In genomic region chrX:150940844-150941495, GRCh38 we compare ENCODE assay signal across 15 cellular contexts. TPM values are rescaled to one million over a fixed set of nuclear protein-coding genes. Genes with fewer than 3 reads are reported as not detected.
DNase-seq lines count a peak whose midpoint lies in the region; ATAC-seq and TF ChIP-seq lines count a peak whose summit lies in the region.
"Had no signal": no experiment of that assay in that cellular context is flagged by ENCODE, and none has a peak within 500 bp of the region (broad histone marks: within the 10 kb centered on the region; RNA-seq: fewer than 3 reads in every experiment).

No MANE protein-coding gene starts in this region.

- no peak for TF ChIP-seq CTCF in heart right ventricle (IDR thresholded peaks at IDR 0.05)

- no peak overlapping the region for H3K4me3 ChIP-seq in heart right ventricle
- H3K4me3 ChIP-seq: GM12878, HAP-1, PC-9 had no signal

- H3K9me3 Mint-ChIP-seq in stimulated activated naive CD8-positive, alpha-beta T cell treated with anti-CD3 and anti-CD28 coated beads, Interleukin-15, amount 100 ng/mL, for 72 hours = peaks cover 0 to 7% of the 10 kb centered on the region in 2 donors
- H3K9me3 Mint-ChIP-seq: CD8-positive, alpha-beta T cell had no signal

- DNase-seq in stimulated activated naive CD8-positive, alpha-beta T cell treated with anti-CD3 and anti-CD28 coated beads, Interleukin-15, amount 100 ng/mL, for 72 hours = no peak
- DNase-seq in stimulated activated naive CD8-positive, alpha-beta T cell treated with anti-CD3 and anti-CD28 coated beads, Interleukin-15, Interleukin-2, amounts not matched to agents 100 U/mL and 50 U/mL, for 24 hours = no peak
- peak; percentile 62 for DNase-seq in NCI-H524 treated with DMSO at 0.1 percent for 48 hours (lab: John Stamatoyannopoulos, UW)
- peak; percentile 66 for DNase-seq in left lobe of liver (ENCODE audit: low spot score)
- no peak for DNase-seq in heart right ventricle
- no peak for DNase-seq in activated CD4-positive, alpha-beta T cell treated with anti-CD3 and anti-CD28 coated beads, Interleukin-2, amount 50 U/mL, for 4 hours
- DNase-seq: CD8-positive, alpha-beta T cell; Kasumi-1; NCI-H1436 treated with DMSO at 0.1 percent for 48 hours; NCI-H526 treated with DMSO at 0.1 percent for 48 hours; PC-9 had no signal

- intact Hi-C loops in heart right ventricle (cut with DNase I) = no loop called here

- H3K27me3 ChIP-seq in heart right ventricle = no peaks in the 10 kb centered on the region

- 80 to 83% methylated on average over 9 of the region's 9 CpGs for WGBS in heart right ventricle, 2 donors

- H3K36me3 ChIP-seq in heart right ventricle = no peaks in the 10 kb centered on the region
- H3K36me3 ChIP-seq: HAP-1 had no signal

- no peak for ATAC-seq in stimulated activated naive CD8-positive, alpha-beta T cell treated with anti-CD3 and anti-CD28 coated beads, Interleukin-15, amount 100 ng/mL, for 72 hours
- no peak for ATAC-seq in stimulated activated naive CD8-positive, alpha-beta T cell treated with anti-CD3 and anti-CD28 coated beads, Interleukin-15, Interleukin-2, amounts not matched to agents 100 U/mL and 50 U/mL, for 24 hours
- ATAC-seq in left lobe of liver = peak; percentile 98
- ATAC-seq in GM21423 (IDR thresholded peaks at IDR 0.05; ENCODE audit: unreplicated experiment) = no peak
- ATAC-seq in heart right ventricle = no peak
- ATAC-seq: CD8-positive, alpha-beta T cell; GM12878 had no signal

- no peak overlapping the region for H3K4me3 Mint-ChIP-seq in stimulated activated naive CD8-positive, alpha-beta T cell treated with anti-CD3 and anti-CD28 coated beads, Interleukin-15, amount 100 ng/mL, for 72 hours
- H3K4me3 Mint-ChIP-seq: B cell; CD8-positive, alpha-beta T cell had no signal

- peaks cover 0 to 4% (median 0%) of the 10 kb centered on the region in 11 donors for H3K9me3 ChIP-seq in heart right ventricle
- H3K9me3 ChIP-seq: HAP-1 had no signal

- H3K27ac ChIP-seq in heart right ventricle = no peak overlapping the region
- H3K27ac ChIP-seq: PC-9 had no signal

- no peaks in the 10 kb centered on the region for H3K4me1 Mint-ChIP-seq in stimulated activated naive CD8-positive, alpha-beta T cell treated with anti-CD3 and anti-CD28 coated beads, Interleukin-15, amount 100 ng/mL, for 72 hours
- H3K4me1 Mint-ChIP-seq: B cell had no signal

- no peaks in the 10 kb centered on the region for H3K4me1 ChIP-seq in heart right ventricle
- H3K4me1 ChIP-seq: HAP-1 had no signal

- H3K27me3 Mint-ChIP-seq in stimulated activated naive CD8-positive, alpha-beta T cell treated with anti-CD3 and anti-CD28 coated beads, Interleukin-15, amount 100 ng/mL, for 72 hours = no peaks in the 10 kb centered on the region
- H3K27me3 Mint-ChIP-seq: B cell had no signal

- peak overlapping the region; percentile 47 to 92 for H3K27ac Mint-ChIP-seq in stimulated activated naive CD8-positive, alpha-beta T cell treated with anti-CD3 and anti-CD28 coated beads, Interleukin-15, amount 100 ng/mL, for 72 hours
- H3K27ac Mint-ChIP-seq: B cell; CD8-positive, alpha-beta T cell had no signal

RNA-seq across cellular contexts. Expression of gene HMGB3, which starts 42.2 kb away (rescaled TPM):
- total RNA-seq in left lobe of liver (33.0 TPM), heart right ventricle (10 to 100 TPM in 7 of 10 donors, 1 to 10 TPM in 3; 5.1 to 16.4 (median 13.8) TPM)
- polyA plus RNA-seq in heart right ventricle = 10 to 100 TPM in 1 of 2 donors, 1 to 10 TPM in 1; 8.9 to 13.9 TPM

RNA-seq across cellular contexts. Expression of gene CD99L2, which starts 42.5 kb away (rescaled TPM):
- 36.7 TPM for total RNA-seq in left lobe of liver
- 100 to 1,000 TPM in 1 of 10 donors, 10 to 100 TPM in 9; 67.2 to 122 (median 80.8) TPM for total RNA-seq in heart right ventricle
- 10 to 100 TPM; 32.6 to 46.0 TPM for polyA plus RNA-seq in heart right ventricle

Comparison
In these comparisons a context has a peak if more than half of its experiments do, and no peak if none do; other contexts are left out.
1. DNase-seq: peak in NCI-H524 treated with DMSO at 0.1 percent for 48 hours (single experiment) and left lobe of liver (single experiment); none in stimulated activated naive CD8-positive, alpha-beta T cell treated with anti-CD3 and anti-CD28 coated beads, Interleukin-15, amount 100 ng/mL, for 72 hours (0 of 2), stimulated activated naive CD8-positive, alpha-beta T cell treated with anti-CD3 and anti-CD28 coated beads, Interleukin-15, Interleukin-2, amounts not matched to agents 100 U/mL and 50 U/mL, for 24 hours (single experiment), heart right ventricle (0 of 2) and activated CD4-positive, alpha-beta T cell treated with anti-CD3 and anti-CD28 coated beads, Interleukin-2, amount 50 U/mL, for 4 hours (0 of 2).